Comparison of ENCODE assay signal across 9 cellular contexts in the genomic region with DNA sequence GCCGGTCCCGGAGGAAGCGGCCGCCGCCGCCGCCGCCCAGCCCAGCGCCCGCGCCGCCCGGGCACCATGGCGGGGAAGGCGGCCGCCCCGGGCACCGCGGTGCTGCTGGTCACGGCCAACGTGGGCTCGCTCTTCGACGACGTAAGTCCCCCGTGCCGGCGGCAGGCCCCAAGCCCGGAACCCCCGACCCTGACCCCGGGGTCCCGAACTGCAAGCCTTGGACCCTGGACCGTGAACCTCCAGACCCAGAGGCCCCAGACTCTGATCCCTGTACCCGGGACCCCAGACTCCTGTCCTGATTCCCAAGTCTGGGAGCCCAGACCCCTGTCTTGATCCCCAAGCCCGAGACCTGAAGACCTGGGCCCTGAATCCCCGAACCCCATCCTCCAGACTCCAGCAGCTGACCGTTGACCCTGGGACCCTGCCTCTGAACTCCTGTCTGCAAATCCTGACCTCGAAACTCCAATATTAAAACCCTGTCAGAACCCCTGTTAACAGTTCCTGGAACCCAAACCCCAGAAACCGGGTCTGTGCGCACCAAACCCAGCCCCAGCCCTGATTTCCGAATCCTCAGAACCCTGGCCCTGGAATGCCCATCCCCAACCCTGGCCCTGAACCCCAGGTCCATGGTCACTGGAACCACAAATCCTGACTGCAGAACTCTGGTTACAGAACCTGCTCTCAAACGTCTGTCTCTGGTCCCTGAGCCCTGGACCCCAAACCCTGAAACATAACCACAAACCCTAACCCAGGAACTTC. TPM values are rescaled to one million over a fixed set of nuclear protein-coding genes. Genes with fewer than 3 reads are reported as not detected.
DNase-seq lines count a peak whose midpoint lies in the region; ATAC-seq and TF ChIP-seq lines count a peak whose summit lies in the region.
"Had no signal": no experiment of that assay in that cellular context is flagged by ENCODE, and none has a peak within 500 bp of the region (broad histone marks: within the 10 kb centered on the region; RNA-seq: fewer than 3 reads in every experiment).

No MANE protein-coding gene starts in this region.

- no peaks in the 10 kb centered on the region for H3K27me3 Mint-ChIP-seq in activated naive CD8-positive, alpha-beta T cell treated with anti-CD3 and anti-CD28 coated beads, Interleukin-2, amount 50 U/mL, for 24 hours

- peak overlapping the region; percentile 6 to 96 (median 82) for H3K27ac ChIP-seq in spleen
- H3K27ac ChIP-seq: epithelial cell of prostate had no signal

- H3K4me1 Mint-ChIP-seq in activated naive CD8-positive, alpha-beta T cell treated with anti-CD3 and anti-CD28 coated beads, Interleukin-2, amount 50 U/mL, for 24 hours = peaks cover 52% of the 10 kb centered on the region

- H3K4me1 ChIP-seq in spleen = peaks cover 41 to 86% (median 67%) of the 10 kb centered on the region in 6 donors

- DNase-seq in activated effector memory CD4-positive, alpha-beta T cell treated with anti-CD3 and anti-CD28 coated beads, Interleukin-2, amount 50 U/mL, for 16 hours = peak; percentile 66
- no peak for DNase-seq in activated effector memory CD4-positive, alpha-beta T cell treated with Interleukin-2 at 50 U/mL for 16 hours
- DNase-seq in activated naive CD8-positive, alpha-beta T cell treated with anti-CD3 and anti-CD28 coated beads, Interleukin-2, amount 50 U/mL, for 24 hours = no peak
- DNase-seq in spleen (peak; percentile 94), T1000 (lab: John Stamatoyannopoulos, UW) (no peak), hippocampal formation (lab: John Stamatoyannopoulos, UW) (no peak)

- peaks cover 0 to 10% (median 0%) of the 10 kb centered on the region in 6 donors for H3K36me3 ChIP-seq in spleen

- H3K27me3 ChIP-seq in spleen (replicated peaks in 1 of 7) = no peaks in the 10 kb centered on the region

- 6 to 15% (median 9%) methylated on average over 23 to 42 of the region's 42 CpGs for WGBS in spleen, 5 donors

- H3K27ac Mint-ChIP-seq in activated naive CD8-positive, alpha-beta T cell treated with anti-CD3 and anti-CD28 coated beads, Interleukin-2, amount 50 U/mL, for 24 hours = peak overlapping the region; percentile 90

- H3K4me3 Mint-ChIP-seq in activated naive CD8-positive, alpha-beta T cell treated with anti-CD3 and anti-CD28 coated beads, Interleukin-2, amount 50 U/mL, for 24 hours = peak overlapping the region; percentile 87

- H3K9me3 Mint-ChIP-seq in activated naive CD8-positive, alpha-beta T cell treated with anti-CD3 and anti-CD28 coated beads, Interleukin-2, amount 50 U/mL, for 24 hours = no peaks in the 10 kb centered on the region

- intact Hi-C loops in spleen (cut with DNase I; ENCODE audit: low total_unique reads) = loop anchor here (10.0 kb wide), 2 partner anchors 83 to 97 kb away; no protein-coding TSS in a partner anchor

- ATAC-seq in activated naive CD8-positive, alpha-beta T cell treated with anti-CD3 and anti-CD28 coated beads, Interleukin-2, amount 50 U/mL, for 24 hours = no peak
- no peak for ATAC-seq in HG02642 (IDR thresholded peaks at IDR 0.05; ENCODE audit: poor library complexity, unreplicated experiment)

- H3K9me3 ChIP-seq in spleen = no peaks in the 10 kb centered on the region

- TF ChIP-seq CTCF in spleen (IDR thresholded peaks at IDR 0.05 in 8 of 11, conservative IDR thresholded peaks at IDR 0.05 in 3 of 11) = no peak

- H3K36me3 Mint-ChIP-seq in activated naive CD8-positive, alpha-beta T cell treated with anti-CD3 and anti-CD28 coated beads, Interleukin-2, amount 50 U/mL, for 24 hours (ENCODE audit: low read depth) = peaks cover 3% of the 10 kb centered on the region

- peak overlapping the region; percentile 56 for H3K4me3 ChIP-seq in iPS-11a (ENCODE audit: low read depth, low read length)
- peak overlapping the region; percentile 47 to 89 (median 57) for H3K4me3 ChIP-seq in spleen

- TF ChIP-seq POLR2A in spleen (IDR thresholded peaks at IDR 0.05) = no peak

RNA-seq across cellular contexts. Expression of gene INPP5A, which starts 0.6 kb away (rescaled TPM):
- total RNA-seq in spleen = 10 to 100 TPM; 24.7 to 41.3 (median 33.7) TPM
- 10 to 100 TPM; 11.1 to 16.5 (median 11.7) TPM for polyA plus RNA-seq in spleen

Comparison
In these comparisons a context has a peak if more than half of its experiments do, and no peak if none do; other contexts are left out.
1. DNase-seq: peak in activated effector memory CD4-positive, alpha-beta T cell treated with anti-CD3 and anti-CD28 coated beads, Interleukin-2, amount 50 U/mL, for 16 hours (single experiment) and spleen (single experiment); none in activated effector memory CD4-positive, alpha-beta T cell treated with Interleukin-2 at 50 U/mL for 16 hours (single experiment), activated naive CD8-positive, alpha-beta T cell treated with anti-CD3 and anti-CD28 coated beads, Interleukin-2, amount 50 U/mL, for 24 hours (single experiment), T1000 (single experiment) and hippocampal formation (0 of 2).